Comparison of ENCODE assay signal across 19 cellular contexts in the genomic region with DNA sequence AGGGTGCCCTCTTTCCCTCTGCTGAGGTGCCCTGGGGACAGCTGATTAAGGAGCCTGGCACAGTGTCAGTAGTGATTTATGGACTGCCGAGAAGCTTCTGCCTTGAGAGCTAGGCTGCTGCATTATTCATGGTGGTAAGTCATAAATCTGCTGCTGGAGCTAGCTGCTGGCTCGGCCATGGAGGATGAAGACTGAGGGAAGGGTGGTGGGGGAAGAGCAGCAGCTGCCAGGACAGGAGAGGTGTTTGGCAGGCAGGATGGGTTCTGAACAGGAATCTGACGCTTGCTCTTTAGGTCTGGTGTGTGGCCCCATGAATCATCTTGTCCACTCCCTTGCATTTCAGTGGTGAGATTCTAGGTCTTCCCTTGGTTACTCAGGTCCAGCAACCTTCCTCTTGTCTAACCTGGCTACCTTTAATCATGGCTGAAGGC.
DNase-seq lines count a peak whose midpoint lies in the region; ATAC-seq lines count a peak whose summit lies in the region.
"Had no signal": no experiment of that assay in that cellular context is flagged by ENCODE, and none has a peak within 500 bp of the region (broad histone marks: within the 10 kb centered on the region; RNA-seq: fewer than 3 reads in every experiment).

No MANE protein-coding gene starts in this region.

- H3K4me1 Mint-ChIP-seq in activated T-helper 17 cell treated with anti-CD3 and anti-CD28 coated beads, Interleukin-2, amount 50 U/mL, for 72 hours, result no peaks in the 10 kb centered on the region
- H3K4me1 Mint-ChIP-seq: activated naive CD8-positive, alpha-beta T cell treated with anti-CD3 and anti-CD28 coated beads, Interleukin-2, amount 10 ng/mL, durations not matched to agents 7 days and 5 days had no signal

- ATAC-seq in activated T-helper 17 cell treated with anti-CD3 and anti-CD28 coated beads, Interleukin-2, amount 50 U/mL, for 72 hours (replicated peaks), result no peak
- no peak for ATAC-seq in HG03280 (IDR thresholded peaks at IDR 0.05; ENCODE audit: unreplicated experiment)
- ATAC-seq: GM23338, left colon had no signal

- H3K36me3 Mint-ChIP-seq in activated T-helper 17 cell treated with anti-CD3 and anti-CD28 coated beads, Interleukin-2, amount 50 U/mL, for 72 hours (ENCODE audit: low read depth), result no peaks in the 10 kb centered on the region
- H3K36me3 Mint-ChIP-seq: activated naive CD8-positive, alpha-beta T cell treated with anti-CD3 and anti-CD28 coated beads, Interleukin-2, amount 10 ng/mL, durations not matched to agents 7 days and 5 days had no signal

- peaks cover 5% of the 10 kb centered on the region for H3K9me3 Mint-ChIP-seq in activated T-helper 17 cell treated with anti-CD3 and anti-CD28 coated beads, Interleukin-2, amount 50 U/mL, for 72 hours

- H3K4me3 Mint-ChIP-seq in activated T-helper 17 cell treated with anti-CD3 and anti-CD28 coated beads, Interleukin-2, amount 50 U/mL, for 72 hours, result no peak overlapping the region
- H3K4me3 Mint-ChIP-seq: activated naive CD8-positive, alpha-beta T cell treated with anti-CD3 and anti-CD28 coated beads, Interleukin-2, amount 10 ng/mL, durations not matched to agents 7 days and 5 days; GM23338; neural crest cell had no signal

- H3K27ac Mint-ChIP-seq in activated T-helper 17 cell treated with anti-CD3 and anti-CD28 coated beads, Interleukin-2, amount 50 U/mL, for 72 hours, result no peak overlapping the region
- H3K27ac Mint-ChIP-seq: activated naive CD8-positive, alpha-beta T cell treated with anti-CD3 and anti-CD28 coated beads, Interleukin-2, amount 10 ng/mL, durations not matched to agents 7 days and 5 days; GM23338 had no signal

- H3K27me3 Mint-ChIP-seq in activated T-helper 17 cell treated with anti-CD3 and anti-CD28 coated beads, Interleukin-2, amount 50 U/mL, for 72 hours, result peaks cover 18% of the 10 kb centered on the region

- peak; percentile 95 for DNase-seq in A172 (ENCODE audit: low spot score)
- DNase-seq in HT1080 (ENCODE audit: low read depth), result peak; percentile 49
- DNase-seq in T1000 (lab: John Stamatoyannopoulos, UW), result peak; percentile 16
- peak; percentile 85 for DNase-seq in islet precursor cell
- DNase-seq in germinal center (ENCODE audit: low spot score), result no peak
- no peak for DNase-seq in NOMO-1 (lab: John Stamatoyannopoulos, UW; ENCODE audit: unreplicated experiment in 2 of 2)
- DNase-seq: activated naive CD8-positive, alpha-beta T cell treated with anti-CD3 and anti-CD28 coated beads, Interleukin-2, amount 10 ng/mL, durations not matched to agents 7 days and 5 days; activated T-cell treated with anti-CD3 and anti-CD28 coated beads for 4 hours; DMS53; dorsolateral prefrontal cortex; glutamatergic neuron; left colon; MM.1S; NCI-H2227 treated with DMSO at 0.1 percent for 48 hours; stimulated activated CD4-positive, alpha-beta T cell treated with anti-CD3 and anti-CD28 coated beads, Interleukin-12 subunit alpha, Interleukin-12 subunit beta, amount 100 ng/mL, for 4 hours had no signal

Comparison
In these comparisons a context has a peak if more than half of its experiments do, and no peak if none do; other contexts are left out.
1. DNase-seq: peak in A172 (single experiment), HT1080 (single experiment), T1000 (single experiment) and islet precursor cell (single experiment); none in germinal center (single experiment) and NOMO-1 (0 of 2).